8 cellular contexts compared by ENCODE assay signal in the genomic region with DNA sequence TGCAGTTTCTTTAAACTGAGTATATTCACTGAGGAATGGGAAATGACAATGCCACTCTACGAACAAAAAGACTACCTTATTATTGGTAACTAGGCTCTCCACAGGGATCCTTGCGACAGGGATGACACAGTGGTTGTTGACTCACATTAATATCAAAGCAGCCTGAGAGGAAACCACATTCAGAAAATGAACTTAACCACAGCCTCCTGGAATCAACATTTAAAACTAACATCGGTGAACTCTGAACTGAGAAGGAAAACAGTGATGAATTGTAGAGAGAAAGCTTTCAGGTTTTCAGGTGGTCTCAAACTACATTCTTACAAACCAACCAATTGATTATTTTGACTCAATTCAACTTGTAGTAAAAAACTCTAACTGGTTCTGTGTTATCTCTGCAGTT.
DNase-seq lines count a peak whose midpoint lies in the region; ATAC-seq and TF ChIP-seq lines count a peak whose summit lies in the region.

No MANE protein-coding gene starts in this region.

- no peak overlapping the region for H3K4me3 Mint-ChIP-seq in nephron progenitor cell

- peaks cover 6% of the 10 kb centered on the region for H3K4me1 Mint-ChIP-seq in nephron progenitor cell

- ATAC-seq in activated naive CD4-positive, alpha-beta T cell treated with anti-CD3 and anti-CD28 coated beads, Interleukin-2, amount 50 U/mL, for 72 hours: peak; percentile 82 to 85

- H3K9me3 Mint-ChIP-seq in activated naive CD4-positive, alpha-beta T cell treated with anti-CD3 and anti-CD28 coated beads, Interleukin-2, amount 50 U/mL, for 72 hours: no peaks in the 10 kb centered on the region
- no peaks in the 10 kb centered on the region for H3K9me3 Mint-ChIP-seq in nephron progenitor cell

- DNase-seq in activated T-cell treated with anti-CD3 and anti-CD28 coated beads for 24 hours (ENCODE audit: low read depth): peak; percentile 25
- DNase-seq in activated T-cell treated with anti-CD3 and anti-CD28 coated beads, Interleukin-2, amount 50 U/mL, for 1 hour: no peak
- DNase-seq in LoVo (ENCODE audit: low spot score): peak; percentile 32
- peak in 1 of 2 donors; percentile 40 for DNase-seq in activated naive CD4-positive, alpha-beta T cell treated with anti-CD3 and anti-CD28 coated beads, Interleukin-2, amount 50 U/mL, for 72 hours (ENCODE audit: low spot score in 2 of 2)
- no peak for DNase-seq in nephron progenitor cell
- DNase-seq in cortex of kidney (lab: John Stamatoyannopoulos, UW): no peak
- no peak for DNase-seq in NCI-H446 (lab: John Stamatoyannopoulos, UW)
- DNase-seq in hippocampal formation (lab: John Stamatoyannopoulos, UW): no peak

- no peak for TF ChIP-seq CTCF in nephron progenitor cell (IDR thresholded peaks at IDR 0.05)

- peaks cover 2% of the 10 kb centered on the region for H3K27me3 Mint-ChIP-seq in nephron progenitor cell (ENCODE audit: low read depth, poor library complexity)

- H3K36me3 Mint-ChIP-seq in activated naive CD4-positive, alpha-beta T cell treated with anti-CD3 and anti-CD28 coated beads, Interleukin-2, amount 50 U/mL, for 72 hours: no peaks in the 10 kb centered on the region
- no peaks in the 10 kb centered on the region for H3K36me3 Mint-ChIP-seq in nephron progenitor cell (ENCODE audit: low read depth)

- peak overlapping the region; percentile 91 to 95 for H3K27ac Mint-ChIP-seq in activated naive CD4-positive, alpha-beta T cell treated with anti-CD3 and anti-CD28 coated beads, Interleukin-2, amount 50 U/mL, for 72 hours
- peak overlapping the region; percentile 95 for H3K27ac Mint-ChIP-seq in nephron progenitor cell

Comparison
In these comparisons a context has a peak if more than half of its experiments do, and no peak if none do; other contexts are left out.
1. DNase-seq: peak in activated T-cell treated with anti-CD3 and anti-CD28 coated beads for 24 hours (single experiment) and LoVo (single experiment); none in activated T-cell treated with anti-CD3 and anti-CD28 coated beads, Interleukin-2, amount 50 U/mL, for 1 hour (single experiment), nephron progenitor cell (single experiment), cortex of kidney (single experiment), NCI-H446 (0 of 2) and hippocampal formation (0 of 2).